25 cellular contexts compared by ENCODE assay signal in the genomic region with DNA sequence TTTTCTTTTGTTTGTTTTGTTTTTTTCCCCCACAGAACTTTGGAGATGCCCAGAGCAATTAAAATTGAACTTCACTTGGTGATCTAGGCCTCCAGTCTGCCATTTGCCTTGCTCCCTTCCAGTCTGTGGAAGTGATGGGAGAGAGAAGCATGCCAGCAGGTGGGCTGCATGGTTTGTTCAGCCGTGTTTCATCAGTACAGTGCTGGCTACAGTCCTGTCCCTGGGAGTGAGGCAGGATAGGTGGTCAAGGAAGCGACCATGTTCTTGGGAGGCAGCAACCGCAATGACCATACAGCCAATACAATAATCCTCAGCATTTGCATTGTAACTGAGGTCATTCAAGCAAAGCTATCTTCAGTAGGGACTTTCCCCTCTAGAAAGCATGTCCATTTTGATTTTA. TPM values are rescaled to one million over a fixed set of nuclear protein-coding genes. Genes with fewer than 3 reads are reported as not detected.
"Had no signal": no experiment of that assay in that cellular context is flagged by ENCODE, and none has a peak within 500 bp of the region (broad histone marks: within the 10 kb centered on the region; RNA-seq: fewer than 3 reads in every experiment).

No MANE protein-coding gene starts in this region.

- H3K4me1 ChIP-seq: gastroesophageal sphincter, heart right ventricle, lower lobe of right lung had no signal

- H3K9me3 ChIP-seq: gastroesophageal sphincter, lower lobe of right lung, mucosa of descending colon had no signal

- FAIRE-seq: colon, endometrium, frontal cortex, islet of Langerhans, kidney had no signal

- DNase-seq: dermis blood vessel endothelial cell; dorsolateral prefrontal cortex; effector CD4-positive, alpha-beta T cell; effector memory CD4-positive, alpha-beta T cell; erythroblast; foreskin keratinocyte; heart right ventricle; hippocampal formation; kidney; kidney glomerular epithelial cell; left colon; left ventricle myocardium superior; lower lobe of right lung; mesenchymal stem cell; mucosa of descending colon; naive B cell had no signal

- H3K27ac ChIP-seq: coronary artery, dorsolateral prefrontal cortex, epithelial cell of prostate, foreskin keratinocyte, gastroesophageal sphincter, heart right ventricle, lower lobe of right lung had no signal

- ATAC-seq: esophagus mucosa, foreskin keratinocyte, gastroesophageal sphincter, heart right ventricle, left colon, left lobe of liver, left ventricle myocardium superior, lower lobe of right lung, mucosa of descending colon had no signal

- H3K27me3 ChIP-seq: foreskin keratinocyte had no signal

- H3K4me3 ChIP-seq: coronary artery, dorsolateral prefrontal cortex, gastroesophageal sphincter, heart right ventricle, lower lobe of right lung, mucosa of descending colon had no signal

- H3K36me3 ChIP-seq: gastroesophageal sphincter, heart right ventricle, lower lobe of right lung had no signal

RNA-seq across cellular contexts. Expression of a gene that starts 11.2 kb away (rescaled TPM):
- total RNA-seq: left ventricle myocardium superior had no signal
